ENCODE assay signal across 30 cellular contexts in the genomic region with DNA sequence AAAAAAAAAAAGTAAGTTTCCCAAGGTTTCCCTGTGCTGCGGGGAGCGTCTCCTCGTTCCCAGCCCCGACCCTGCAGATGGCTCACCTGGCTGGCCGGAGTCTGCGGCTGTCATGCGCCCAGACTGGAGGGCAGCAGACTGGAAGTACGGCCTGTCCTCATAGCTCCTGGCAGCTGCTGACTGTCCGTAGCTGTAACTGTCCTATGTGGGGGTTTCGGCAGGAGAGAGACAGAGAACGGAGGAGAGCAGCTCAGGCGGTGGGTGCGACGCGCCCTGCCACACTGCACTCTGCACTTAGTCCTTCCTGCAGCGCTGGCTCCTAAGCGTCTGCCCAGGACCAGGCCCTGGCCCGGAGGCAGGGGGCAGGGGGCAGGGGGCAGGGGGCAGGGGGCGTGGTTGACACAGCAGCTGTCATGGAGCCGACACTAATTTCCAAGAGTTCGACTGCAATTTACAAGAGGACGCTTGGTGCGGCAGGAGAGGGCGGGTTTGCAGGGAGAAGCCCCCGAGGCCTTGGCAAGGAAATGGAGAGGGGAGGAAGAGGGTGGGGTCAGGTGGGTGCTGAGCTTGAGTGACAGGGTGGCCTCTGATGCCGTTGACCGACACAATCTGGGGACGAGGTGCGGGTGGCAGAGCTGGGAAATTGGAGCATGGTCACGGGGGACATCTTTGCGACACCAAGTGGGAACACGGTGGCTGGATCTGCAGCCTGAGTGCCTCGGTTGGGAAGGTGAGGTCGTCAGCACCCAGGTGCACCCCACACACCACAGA. TPM values are rescaled to one million over a fixed set of nuclear protein-coding genes. Genes with fewer than 3 reads are reported as not detected.
"Had no signal": no experiment of that assay in that cellular context is flagged by ENCODE, and none has a peak within 500 bp of the region (broad histone marks: within the 10 kb centered on the region; RNA-seq: fewer than 3 reads in every experiment).

No MANE protein-coding gene starts in this region.

- H3K36me3 ChIP-seq: brain microvascular endothelial cell, esophagus squamous epithelium, gastroesophageal sphincter, heart left ventricle, WERI-Rb-1 had no signal

- DNase-seq: activated B cell treated with CpG ODN at 0.5 μM for 24 hours; activated CD4-positive, alpha-beta T cell treated with anti-CD3 and anti-CD28 coated beads for 48 hours; activated CD4-positive, alpha-beta T cell treated with anti-CD3 and anti-CD28 coated beads, Interleukin-2, amount 50 U/mL, for 1 hour; activated CD4-positive, alpha-beta T cell treated with anti-CD3 and anti-CD28 coated beads, Interleukin-2, amount 50 U/mL, for 48 hours; activated CD8-positive, alpha-beta memory T cell treated with anti-CD3 and anti-CD28 coated beads for 24 hours; activated CD8-positive, alpha-beta T cell treated with anti-CD3 and anti-CD28 coated beads for 36 hours; activated effector memory CD4-positive, alpha-beta T cell treated with Interleukin-2 at 50 U/mL for 16 hours; activated gamma-delta T cell treated with Interleukin-2 at 50 U/mL for 16 hours; activated naive CD4-positive, alpha-beta T cell treated with anti-CD3 and anti-CD28 coated beads, Interleukin-2, amount 50 U/mL, for 16 hours; activated naive CD4-positive, alpha-beta T cell treated with Interleukin-2 at 50 U/mL for 16 hours; activated T-cell treated with anti-CD3 and anti-CD28 coated beads, Interleukin-2, amount 50 U/mL, for 4 hours; amniotic stem cell; anterior cingulate cortex; brain microvascular endothelial cell; effector CD8-positive, alpha-beta T cell; esophagus squamous epithelium; foreskin melanocyte; heart left ventricle; T-helper 1 cell; T-helper 17 cell; T1000; WERI-Rb-1 had no signal

- H3K4me3 ChIP-seq: coronary artery, esophagus squamous epithelium, gastroesophageal sphincter, heart left ventricle had no signal

- ATAC-seq: activated CD4-positive, CD25-positive, alpha-beta regulatory T cell treated with anti-CD3 and anti-CD28 coated beads, Interleukin-2, amount 50 U/mL, for 24 hours; activated CD8-positive, alpha-beta T cell treated with anti-CD3 and anti-CD28 coated beads for 36 hours; activated T-cell treated with anti-CD3 and anti-CD28 coated beads, Interleukin-2, amount 50 U/mL, for 4 hours; activated T-helper 17 cell treated with anti-CD3 and anti-CD28 coated beads, Interleukin-2, amount 50 U/mL, for 72 hours; gastroesophageal sphincter; heart left ventricle; T-helper 17 cell had no signal

- H3K4me1 ChIP-seq: gastroesophageal sphincter, heart left ventricle had no signal

- H3K9me3 ChIP-seq: esophagus squamous epithelium, gastroesophageal sphincter, heart left ventricle had no signal

- H3K27ac ChIP-seq: brain microvascular endothelial cell, coronary artery, epithelial cell of prostate, esophagus squamous epithelium, gastroesophageal sphincter, heart left ventricle, WERI-Rb-1 had no signal

RNA-seq across cellular contexts. Expression of a gene that starts 35.1 kb away (rescaled TPM):
- polyA plus RNA-seq: endothelial cell of umbilical vein, fibroblast of lung had no signal

RNA-seq across cellular contexts. Expression of a gene that starts 46.7 kb away (rescaled TPM):
- polyA plus RNA-seq: esophagus, heart left ventricle had no signal

RNA-seq across cellular contexts. Expression of a gene that starts 47.6 kb away (rescaled TPM):
- polyA plus RNA-seq: endothelial cell of umbilical vein, fibroblast of lung had no signal
